ENCODE assay signal across 9 cellular contexts in the genomic region with DNA sequence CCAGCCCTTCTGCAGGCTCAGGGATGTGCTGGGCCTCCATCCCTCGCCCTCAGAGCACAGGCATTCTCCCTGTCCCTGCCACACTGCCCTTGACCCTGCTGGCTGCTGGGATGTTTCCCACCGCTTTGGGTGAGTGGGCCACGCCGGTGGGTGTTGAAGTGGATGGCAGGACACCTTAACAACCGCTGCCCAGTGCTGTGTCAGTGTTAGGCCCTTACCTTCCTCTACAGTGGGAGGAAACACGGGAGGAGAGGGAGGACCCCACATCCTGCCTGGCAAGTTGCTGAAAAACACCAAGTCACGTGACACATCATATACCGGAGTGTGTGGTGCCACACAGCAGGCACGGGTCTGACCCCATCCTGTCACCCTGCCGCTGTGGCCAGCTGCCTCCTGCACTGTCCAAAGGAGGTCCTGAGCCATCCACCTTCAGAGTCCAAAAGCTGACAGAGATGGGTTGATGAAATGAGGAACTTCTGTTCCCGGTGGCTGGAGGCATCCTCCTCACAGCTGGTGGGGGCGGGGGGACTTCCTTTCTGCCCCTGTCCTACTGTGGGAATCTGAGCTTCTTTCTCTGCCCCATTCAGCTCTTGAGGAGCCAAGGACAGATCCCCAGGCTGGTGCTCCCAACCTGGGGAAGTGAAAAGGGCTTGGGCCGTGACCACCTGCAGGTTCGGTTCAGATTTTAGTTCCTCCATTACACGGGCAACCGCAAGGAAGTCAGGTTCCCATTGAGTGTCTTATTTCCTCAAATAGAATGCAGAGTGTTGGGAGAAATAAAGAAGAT. TPM values are rescaled to one million over a fixed set of nuclear protein-coding genes. Genes with fewer than 3 reads are reported as not detected.
DNase-seq lines count a peak whose midpoint lies in the region; ATAC-seq and TF ChIP-seq lines count a peak whose summit lies in the region.
"Had no signal": no experiment of that assay in that cellular context is flagged by ENCODE, and none has a peak within 500 bp of the region (broad histone marks: within the 10 kb centered on the region; RNA-seq: fewer than 3 reads in every experiment).

No MANE protein-coding gene starts in this region.

- no peaks in the 10 kb centered on the region for H3K9me2 ChIP-seq in PC-3 (replicated peaks; ENCODE audit: low read length)

- no peaks in the 10 kb centered on the region for H3K9me3 Mint-ChIP-seq in activated CD4-positive, alpha-beta T cell treated with anti-CD3 and anti-CD28 coated beads for 36 hours (ENCODE audit: low read depth)

- no peaks in the 10 kb centered on the region for H3K9me3 ChIP-seq in PC-3 (ENCODE audit: low read length)
- H3K9me3 ChIP-seq: adrenal gland had no signal

- no peaks in the 10 kb centered on the region for H3K27me3 ChIP-seq in PC-3 (ENCODE audit: low read length)
- H3K27me3 ChIP-seq: adrenal gland had no signal

- DNase-seq in DMS153 (lab: John Stamatoyannopoulos, UW) (peak; percentile 64), NCI-H446 treated with DMSO at 0.1 percent for 48 hours (lab: John Stamatoyannopoulos, UW) (no peak), AG20443 (ENCODE audit: low spot score) (no peak), PC-3 (no peak)
- DNase-seq in activated CD4-positive, alpha-beta T cell treated with anti-CD3 and anti-CD28 coated beads for 36 hours: peak; percentile 70
- DNase-seq in stimulated activated CD8-positive, alpha-beta memory T cell treated with anti-CD3 and anti-CD28 coated beads, Interleukin-7, amount 100 ng/mL, for 24 hours (ENCODE audit: low read depth): peak; percentile 46

- ATAC-seq in HG03354 (IDR thresholded peaks at IDR 0.05; ENCODE audit: poor library complexity, severe bottlenecking, unreplicated experiment) (peak; percentile 40), esophagus mucosa (peak; percentile 22), PC-3 (no peak)
- peak; percentile 66 for ATAC-seq in activated CD4-positive, alpha-beta T cell treated with anti-CD3 and anti-CD28 coated beads for 36 hours

- H4K20me1 ChIP-seq in PC-3 (ENCODE audit: low read length): no peaks in the 10 kb centered on the region

- H3K4me3 ChIP-seq in PC-3 (ENCODE audit: low read length): no peak overlapping the region
- H3K4me3 ChIP-seq: adrenal gland had no signal

- POLR2A ChIA-PET in activated CD4-positive, alpha-beta T cell treated with anti-CD3 and anti-CD28 coated beads for 36 hours (lab: Charles Lee): no interaction called here
- POLR2A ChIA-PET in PC-3 (lab: Charles Lee; ENCODE audit: unreplicated experiment): no interaction called here

- H3K4me1 Mint-ChIP-seq in activated CD4-positive, alpha-beta T cell treated with anti-CD3 and anti-CD28 coated beads for 36 hours: peaks cover 38% of the 10 kb centered on the region

- H3K27ac ChIP-seq in PC-3 (ENCODE audit: low read length): no peak overlapping the region

- H3K4me2 ChIP-seq in PC-3 (ENCODE audit: low read length): no peak overlapping the region

- peaks cover 9% of the 10 kb centered on the region for H3K4me1 ChIP-seq in PC-3 (ENCODE audit: insufficient read depth, low read length)

- H3K27ac Mint-ChIP-seq in activated CD4-positive, alpha-beta T cell treated with anti-CD3 and anti-CD28 coated beads for 36 hours: peak overlapping the region; percentile 94

- H3K36me3 Mint-ChIP-seq in activated CD4-positive, alpha-beta T cell treated with anti-CD3 and anti-CD28 coated beads for 36 hours (ENCODE audit: low read depth): no peaks in the 10 kb centered on the region

- no peak overlapping the region for H2AFZ ChIP-seq in PC-3 (ENCODE audit: low read length)

- intact Hi-C loops in activated CD4-positive, alpha-beta T cell treated with anti-CD3 and anti-CD28 coated beads for 36 hours (cut with DNase I, micrococcal nuclease): no loop called here
- intact Hi-C loops in PC-3 (cut with micrococcal nuclease): no loop called here

- CTCF ChIA-PET in activated CD4-positive, alpha-beta T cell treated with anti-CD3 and anti-CD28 coated beads for 36 hours (lab: Charles Lee): interaction anchor here (0.5 kb wide), 1 partner anchor 376 kb away, joined by 3 read pairs; no protein-coding TSS in a partner anchor
- CTCF ChIA-PET in PC-3 (lab: Charles Lee): no interaction called here

- no peaks in the 10 kb centered on the region for H3F3A ChIP-seq in PC-3 (ENCODE audit: low read length, unreplicated experiment)

- H3K79me2 ChIP-seq in PC-3 (ENCODE audit: low read length): no peaks in the 10 kb centered on the region

- no peaks in the 10 kb centered on the region for H3K27me3 Mint-ChIP-seq in activated CD4-positive, alpha-beta T cell treated with anti-CD3 and anti-CD28 coated beads for 36 hours

- H3K9ac ChIP-seq in PC-3 (ENCODE audit: low read length): no peak overlapping the region

- no TSS peak for BruUV-seq in PC-3 (replicated peaks; lab: Mats Ljungman, UMichigan)

- H3K4me3 Mint-ChIP-seq in activated CD4-positive, alpha-beta T cell treated with anti-CD3 and anti-CD28 coated beads for 36 hours: peak overlapping the region; percentile 60

- H3K36me3 ChIP-seq in PC-3 (ENCODE audit: low read depth, low read length): no peaks in the 10 kb centered on the region
- H3K36me3 ChIP-seq: adrenal gland had no signal

- TF ChIP-seq CTCF in PC-3 (conservative IDR thresholded peaks at IDR 0.05; ENCODE audit: low read depth, low read length): no peak

RNA-seq across cellular contexts. Expression of a gene that starts 3.2 kb away (rescaled TPM):
- total RNA-seq in activated CD4-positive, alpha-beta T cell treated with anti-CD3 and anti-CD28 coated beads for 36 hours: 10 to 100 TPM; 14.2 to 16.2 TPM
- total RNA-seq in esophagus mucosa (5.3 TPM), PC-3 (2014; rRNA removed) (5.0 and 5.7 TPM in 2 replicates)

RNA-seq across cellular contexts. Expression of a gene that starts 38.5 kb away (rescaled TPM):
- 10 to 100 TPM; 49.6 to 65.9 TPM for total RNA-seq in activated CD4-positive, alpha-beta T cell treated with anti-CD3 and anti-CD28 coated beads for 36 hours
- total RNA-seq in esophagus mucosa (30.0 TPM), PC-3 (2014; rRNA removed) (65.7 and 85.0 TPM in 2 replicates)

RNA-seq across cellular contexts. Expression of a gene that starts 45.2 kb away (rescaled TPM):
- 10 to 100 TPM; 70.2 to 72.8 TPM for total RNA-seq in activated CD4-positive, alpha-beta T cell treated with anti-CD3 and anti-CD28 coated beads for 36 hours
- total RNA-seq in esophagus mucosa (18.8 TPM), PC-3 (2014; rRNA removed) (139 and 171 TPM in 2 replicates)

Comparison
In these comparisons a context has a peak if more than half of its experiments do, and no peak if none do; other contexts are left out.
1. DNase-seq: peak in DMS153 (single experiment), activated CD4-positive, alpha-beta T cell treated with anti-CD3 and anti-CD28 coated beads for 36 hours (single experiment) and stimulated activated CD8-positive, alpha-beta memory T cell treated with anti-CD3 and anti-CD28 coated beads, Interleukin-7, amount 100 ng/mL, for 24 hours (single experiment); none in NCI-H446 treated with DMSO at 0.1 percent for 48 hours (single experiment), AG20443 (single experiment) and PC-3 (single experiment).